22 cellular contexts compared by ENCODE assay signal in the genomic region with DNA sequence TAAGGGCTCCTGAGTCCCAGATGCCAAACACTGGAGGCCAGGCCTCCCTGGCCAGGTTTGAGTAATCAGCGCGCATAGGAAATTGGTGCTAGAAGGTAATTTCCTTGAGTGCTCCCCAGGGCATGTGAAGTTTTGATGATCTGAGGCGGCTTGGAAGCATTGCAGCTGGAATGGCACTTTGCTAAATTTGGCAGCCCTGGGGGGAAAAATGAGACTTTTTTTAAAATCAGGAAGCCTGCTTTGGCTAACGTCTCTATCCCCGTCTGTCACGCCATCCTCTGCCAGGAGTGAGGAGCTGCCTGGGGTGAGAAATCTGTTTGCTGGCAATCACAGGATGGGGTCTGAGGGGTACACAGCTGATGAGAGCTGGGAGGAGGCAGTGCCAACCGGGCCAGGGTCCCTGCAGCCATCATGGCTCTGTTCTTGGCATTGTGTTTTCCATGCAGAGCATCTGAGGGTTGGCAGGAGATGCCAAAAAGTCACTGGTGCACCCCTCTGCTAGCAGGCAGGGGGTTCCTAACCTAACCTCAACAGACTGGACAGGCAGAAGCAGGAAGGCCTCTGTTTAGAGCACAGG. TPM values are rescaled to one million over a fixed set of nuclear protein-coding genes. Genes with fewer than 3 reads are reported as not detected.
"Had no signal": no experiment of that assay in that cellular context is flagged by ENCODE, and none has a peak within 500 bp of the region (broad histone marks: within the 10 kb centered on the region; RNA-seq: fewer than 3 reads in every experiment).

No MANE protein-coding gene starts in this region.

- H3K4me1 Mint-ChIP-seq: central memory CD8-positive, alpha-beta T cell; nephron progenitor cell had no signal

- ATAC-seq: activated T-cell treated with anti-CD3 and anti-CD28 coated beads, Interleukin-2, amount 50 U/mL, for 72 hours; esophagus mucosa; gastrocnemius medialis; stimulated activated memory B cell treated with anti-CD40 and anti-IgM and Interleukin-4, amounts not matched to agents 10 μg/mL and 1 μg/mL and 100 μg/mL, for 72 hours; upper lobe of right lung had no signal

- DNase-seq: activated CD4-positive, alpha-beta T cell treated with anti-CD3 and anti-CD28 coated beads for 1 hour; activated CD8-positive, alpha-beta memory T cell treated with anti-CD3 and anti-CD28 coated beads for 24 hours; activated effector memory CD4-positive, alpha-beta T cell treated with anti-CD3 and anti-CD28 coated beads, Interleukin-2, amount 50 U/mL, for 16 hours; activated naive CD4-positive, alpha-beta T cell treated with anti-CD3 and anti-CD28 coated beads, Interleukin-2, amount 50 U/mL, for 16 hours; activated T-cell treated with anti-CD3 and anti-CD28 coated beads, Interleukin-2, amount 50 U/mL, for 72 hours; aorta; effector CD4-positive, alpha-beta T cell; gastrocnemius medialis; head of caudate nucleus; left ventricle myocardium inferior; mammary epithelial cell; nephron progenitor cell; occipital lobe; retina; spleen; stimulated activated CD4-positive, alpha-beta T cell treated with anti-CD3 and anti-CD28 coated beads, Interleukin-4, amount 100 ng/mL, for 4 hours; upper lobe of right lung had no signal

- H3K27ac Mint-ChIP-seq: activated T-cell treated with anti-CD3 and anti-CD28 coated beads, Interleukin-2, amount 50 U/mL, for 72 hours; nephron progenitor cell; stimulated activated memory B cell treated with anti-CD40 and anti-IgM and Interleukin-4, amounts not matched to agents 10 μg/mL and 1 μg/mL and 100 μg/mL, for 72 hours had no signal

- H3K9me3 Mint-ChIP-seq: central memory CD8-positive, alpha-beta T cell had no signal

- H3K4me3 Mint-ChIP-seq: activated T-cell treated with anti-CD3 and anti-CD28 coated beads, Interleukin-2, amount 50 U/mL, for 72 hours; central memory CD8-positive, alpha-beta T cell; nephron progenitor cell; stimulated activated memory B cell treated with anti-CD40 and anti-IgM and Interleukin-4, amounts not matched to agents 10 μg/mL and 1 μg/mL and 100 μg/mL, for 72 hours had no signal

RNA-seq across cellular contexts. Expression of a gene that starts 2.0 kb away (rescaled TPM):
- total RNA-seq: activated T-cell treated with anti-CD3 and anti-CD28 coated beads, Interleukin-2, amount 50 U/mL, for 72 hours; aorta; esophagus mucosa; kidney epithelial cell; left ventricle myocardium inferior; mammary epithelial cell; myocyte; spleen; upper lobe of right lung had no signal
